In genomic region chrX:116975517-116975916, GRCh38 we compare ENCODE assay signal across 9 cellular contexts.
"Had no signal": no experiment of that assay in that cellular context is flagged by ENCODE, and none has a peak within 500 bp of the region (broad histone marks: within the 10 kb centered on the region; RNA-seq: fewer than 3 reads in every experiment).

No MANE protein-coding gene starts in this region.

- H3K36me3 ChIP-seq: HAP-1 had no signal

- H3K27ac ChIP-seq: GM23248 had no signal

- H3K4me3 ChIP-seq: GM23248, GM23338, HAP-1 had no signal

- H3K4me1 Mint-ChIP-seq: GM23338 had no signal

- H3K4me1 ChIP-seq: HAP-1 had no signal

- ATAC-seq: GM23338, HCT116 had no signal

- H3K4me2 ChIP-seq: GM23338 had no signal

- H3K4me3 Mint-ChIP-seq: GM23338, H9, HFFc6 had no signal

- H3K27ac Mint-ChIP-seq: GM23338, H9, HFFc6 had no signal

- H3K9ac ChIP-seq: GM23248 had no signal

- DNase-seq: GM23248, GOT3, H7, H9, HCEC 1CT, HFFc6 had no signal

- H3K9me3 Mint-ChIP-seq: HFFc6 had no signal

- H3K9me3 ChIP-seq: HAP-1 had no signal
